Comparison of ENCODE assay signal across 9 cellular contexts in the genomic region with DNA sequence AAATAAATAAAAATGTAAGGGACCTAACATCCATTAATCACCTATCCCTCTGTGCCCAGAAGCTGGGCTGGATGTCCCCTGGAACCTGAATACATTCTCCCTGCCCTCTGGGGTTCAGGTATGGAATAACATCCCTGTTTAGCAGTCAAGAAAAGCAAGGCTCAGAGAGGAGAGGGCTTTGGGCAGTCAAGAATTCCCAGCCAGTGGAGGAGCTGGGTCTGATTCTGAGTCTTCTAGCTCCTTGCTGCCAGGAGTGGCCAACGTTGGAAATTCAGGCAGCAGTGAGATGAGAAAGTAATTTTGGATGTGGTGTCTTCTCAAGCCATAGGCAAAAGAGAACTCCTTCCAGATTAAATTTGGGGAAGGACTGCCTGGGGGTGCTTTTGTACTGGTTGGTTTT. TPM values are rescaled to one million over a fixed set of nuclear protein-coding genes. Genes with fewer than 3 reads are reported as not detected.
A peak's percentile ranks its signal among the peaks of the same experiment; 100 is the strongest.
DNase-seq lines count a peak whose midpoint lies in the region; ATAC-seq, FAIRE-seq and TF ChIP-seq lines count a peak whose summit lies in the region.
"Had no signal": no experiment of that assay in that cellular context is flagged by ENCODE, and none has a peak within 500 bp of the region (broad histone marks: within the 10 kb centered on the region; RNA-seq: fewer than 3 reads in every experiment).

No MANE protein-coding gene starts in this region.

- TF ChIP-seq CTCF in epithelial cell of esophagus (IDR thresholded peaks at IDR 0.05; ENCODE audit: insufficient read depth, low read depth, low read length, missing control alignments) = peak; percentile 54

- DNase-seq in NCI-H345 (lab: John Stamatoyannopoulos, UW) (peak; percentile 19), NCI-H345 treated with DMSO at 0.1 percent for 48 hours (lab: John Stamatoyannopoulos, UW; ENCODE audit: unreplicated experiment) (no peak), NCI-H526 treated with DMSO at 0.1 percent for 48 hours (lab: John Stamatoyannopoulos, UW) (peak; percentile 59), epithelial cell of esophagus (ENCODE audit: low read depth) (peak; percentile 58), small intestine (peak; percentile 24), C1 segment of cervical spinal cord (lab: John Stamatoyannopoulos, UW) (no peak)
- DNase-seq: DMS79 had no signal

- no peaks in the 10 kb centered on the region for H3K36me3 ChIP-seq in small intestine (ENCODE audit: control insufficient read depth in 2 of 2, insufficient read depth in 2 of 2, low read length in 2 of 2)

- H3K4me3 ChIP-seq in epithelial cell of esophagus (ENCODE audit: low read length) (no peak overlapping the region), small intestine (ENCODE audit: low read depth in 1 of 2, low read length in 2 of 2) (no peak overlapping the region)

- WGBS in small intestine, 3 donors = 0% methylated on average over 1 of the region's 1 CpG

- no peak for FAIRE-seq in small intestine (lab: Jason Lieb, UNC)

- no peak overlapping the region for H3K27ac ChIP-seq in small intestine (ENCODE audit: low read depth in 1 of 2, low read length in 1 of 2)

- no peaks in the 10 kb centered on the region for H3K4me1 ChIP-seq in small intestine (ENCODE audit: control insufficient read depth in 2 of 2, insufficient read depth in 1 of 2, low read depth in 1 of 2, low read length in 1 of 2)

- peaks cover 3 to 13% of the 10 kb centered on the region in 2 donors for H3K27me3 ChIP-seq in small intestine (ENCODE audit: control insufficient read depth in 2 of 2, insufficient read depth in 2 of 2, low read length in 2 of 2)

- no peaks in the 10 kb centered on the region for H3K9me3 ChIP-seq in small intestine (ENCODE audit: control insufficient read depth, low read depth)

- ATAC-seq in GM19351 (IDR thresholded peaks at IDR 0.05; ENCODE audit: unreplicated experiment) (no peak), HG03460 (IDR thresholded peaks at IDR 0.05; ENCODE audit: unreplicated experiment) (no peak)

RNA-seq across cellular contexts. Expression of a gene that starts 42.6 kb away (rescaled TPM):
- 10 to 100 TPM in 2 of 3 donors, 1 to 10 TPM in 1; 9.9 to 13.4 (median 11.9) TPM for polyA plus RNA-seq in small intestine

Comparison
In these comparisons a context has a peak if more than half of its experiments do, and no peak if none do; other contexts are left out.
1. DNase-seq: peak in NCI-H345 (single experiment), NCI-H526 treated with DMSO at 0.1 percent for 48 hours (single experiment), epithelial cell of esophagus (single experiment) and small intestine (single experiment); none in NCI-H345 treated with DMSO at 0.1 percent for 48 hours (single experiment) and C1 segment of cervical spinal cord (0 of 14).